ENCODE assay signal across 24 cellular contexts in genomic region chr6:109083657-109084056, GRCh38. TPM values are rescaled to one million over a fixed set of nuclear protein-coding genes. Genes with fewer than 3 reads are reported as not detected.
A peak's percentile ranks its signal among the peaks of the same experiment; 100 is the strongest.
DNase-seq lines count a peak whose midpoint lies in the region; ATAC-seq and TF ChIP-seq lines count a peak whose summit lies in the region.
"Had no signal": no experiment of that assay in that cellular context is flagged by ENCODE, and none has a peak within 500 bp of the region (broad histone marks: within the 10 kb centered on the region; RNA-seq: fewer than 3 reads in every experiment).

No MANE protein-coding gene starts in this region.

- peaks cover 54% of the 10 kb centered on the region for H3K4me1 Mint-ChIP-seq in brain
- H3K4me1 Mint-ChIP-seq in neural progenitor cell: peaks cover 15% of the 10 kb centered on the region
- H3K4me1 Mint-ChIP-seq: activated naive CD4-positive, alpha-beta T cell treated with anti-CD3 and anti-CD28 coated beads, Interleukin-2, amount 10 ng/mL, durations not matched to agents 7 days and 5 days had no signal

- H3K36me3 ChIP-seq in DOHH2 (ENCODE audit: control insufficient read depth, low read length) (no peaks in the 10 kb centered on the region), neural progenitor cell (no peaks in the 10 kb centered on the region)
- H3K36me3 ChIP-seq: brain microvascular endothelial cell, thyroid gland had no signal

- H3K9me3 Mint-ChIP-seq in brain: no peaks in the 10 kb centered on the region
- H3K9me3 Mint-ChIP-seq in neural progenitor cell: no peaks in the 10 kb centered on the region
- H3K9me3 Mint-ChIP-seq: activated naive CD4-positive, alpha-beta T cell treated with anti-CD3 and anti-CD28 coated beads, Interleukin-2, amount 10 ng/mL, durations not matched to agents 7 days and 5 days; activated T-helper 17 cell treated with anti-CD3 and anti-CD28 coated beads, Interleukin-2, amount 50 U/mL, for 72 hours; CD4-positive, alpha-beta T cell; nephron progenitor cell had no signal

- H3K9me3 ChIP-seq in DOHH2 (ENCODE audit: control insufficient read depth, insufficient read depth, low read length) (no peaks in the 10 kb centered on the region), neural progenitor cell (ENCODE audit: low read depth) (no peaks in the 10 kb centered on the region)
- H3K9me3 ChIP-seq: spleen, thyroid gland had no signal

- H3K4me2 ChIP-seq in DOHH2 (ENCODE audit: low read length): 0 out of 2 replicates have a peak overlapping the region, but pooled peaks have one; percentile 6
- no peak overlapping the region for H3K4me2 ChIP-seq in neural progenitor cell

- H3K4me1 ChIP-seq in DOHH2 (ENCODE audit: control insufficient read depth, low read length) (peaks cover 5% of the 10 kb centered on the region), neural progenitor cell (no peaks in the 10 kb centered on the region)

- no peaks in the 10 kb centered on the region for H3K9me2 ChIP-seq in DOHH2 (replicated peaks; ENCODE audit: control insufficient read depth, low read length)

- H3K27me3 Mint-ChIP-seq in brain (no peaks in the 10 kb centered on the region), neural progenitor cell (ENCODE audit: insufficient read depth, low read depth) (no peaks in the 10 kb centered on the region)
- H3K27me3 Mint-ChIP-seq: activated naive CD4-positive, alpha-beta T cell treated with anti-CD3 and anti-CD28 coated beads, Interleukin-2, amount 10 ng/mL, durations not matched to agents 7 days and 5 days; activated T-helper 17 cell treated with anti-CD3 and anti-CD28 coated beads, Interleukin-2, amount 50 U/mL, for 72 hours; CD4-positive, alpha-beta T cell had no signal

- ATAC-seq in HG02798 (IDR thresholded peaks at IDR 0.05; ENCODE audit: poor library complexity, unreplicated experiment) (peak; percentile 62), HG03521 (IDR thresholded peaks at IDR 0.05; ENCODE audit: unreplicated experiment) (no peak), GM21515 (IDR thresholded peaks at IDR 0.05; ENCODE audit: unreplicated experiment) (no peak)
- ATAC-seq: stimulated activated naive CD8-positive, alpha-beta T cell treated with anti-CD3 and anti-CD28 coated beads, Interleukin-15, Interleukin-2, amounts not matched to agents 100 U/mL and 50 U/mL, for 24 hours had no signal

- H4K20me1 ChIP-seq in DOHH2 (ENCODE audit: control insufficient read depth, insufficient read depth, low read depth, low read length) (no peaks in the 10 kb centered on the region), neural progenitor cell (ENCODE audit: low read depth) (no peaks in the 10 kb centered on the region)

- H3K27ac Mint-ChIP-seq in brain: peak overlapping the region in 3 of 5 experiments; percentile 35 to 76 (median 36)
- no peak overlapping the region for H3K27ac Mint-ChIP-seq in neural progenitor cell
- H3K27ac Mint-ChIP-seq: activated naive CD4-positive, alpha-beta T cell treated with anti-CD3 and anti-CD28 coated beads, Interleukin-2, amount 10 ng/mL, durations not matched to agents 7 days and 5 days; activated T-helper 17 cell treated with anti-CD3 and anti-CD28 coated beads, Interleukin-2, amount 50 U/mL, for 72 hours; CD4-positive, alpha-beta T cell; nephron progenitor cell had no signal

- H3F3A ChIP-seq in DOHH2 (ENCODE audit: control insufficient read depth, insufficient read depth) (no peaks in the 10 kb centered on the region), neural progenitor cell (ENCODE audit: low read depth) (no peaks in the 10 kb centered on the region)

- no peak overlapping the region for H3K9ac ChIP-seq in neural progenitor cell
- H3K9ac ChIP-seq: parathyroid adenoma had no signal

- H3K4me3 ChIP-seq in DOHH2 (ENCODE audit: low read length) (no peak overlapping the region), neural progenitor cell (no peak overlapping the region)
- H3K4me3 ChIP-seq: spleen, thyroid gland had no signal

- H3K79me2 ChIP-seq in DOHH2 (ENCODE audit: control insufficient read depth, low read length) (no peaks in the 10 kb centered on the region), neural progenitor cell (ENCODE audit: low read depth) (peaks cover 3% of the 10 kb centered on the region)

- peaks cover 23% of the 10 kb centered on the region for H3K36me3 Mint-ChIP-seq in brain
- H3K36me3 Mint-ChIP-seq in neural progenitor cell: no peaks in the 10 kb centered on the region
- H3K36me3 Mint-ChIP-seq: activated naive CD4-positive, alpha-beta T cell treated with anti-CD3 and anti-CD28 coated beads, Interleukin-2, amount 10 ng/mL, durations not matched to agents 7 days and 5 days had no signal

- no peak overlapping the region for H3K27ac ChIP-seq in DOHH2 (ENCODE audit: low read depth, low read length)
- no peak overlapping the region for H3K27ac ChIP-seq in neural progenitor cell
- H3K27ac ChIP-seq: brain microvascular endothelial cell, parathyroid adenoma, spleen, thyroid gland had no signal

- peak overlapping the region in 2 of 5 experiments; percentile 46 to 69 for H3K4me3 Mint-ChIP-seq in brain
- H3K4me3 Mint-ChIP-seq in neural progenitor cell: no peak overlapping the region
- H3K4me3 Mint-ChIP-seq: activated naive CD4-positive, alpha-beta T cell treated with anti-CD3 and anti-CD28 coated beads, Interleukin-2, amount 10 ng/mL, durations not matched to agents 7 days and 5 days; activated T-helper 17 cell treated with anti-CD3 and anti-CD28 coated beads, Interleukin-2, amount 50 U/mL, for 72 hours; CD4-positive, alpha-beta T cell; nephron progenitor cell had no signal

- no peak overlapping the region for H2AFZ ChIP-seq in neural progenitor cell (replicated peaks)
- H2AFZ ChIP-seq: parathyroid adenoma had no signal

- DNase-seq in myocyte (ENCODE audit: low read depth) (peak; percentile 72), NCI-H2081 treated with DMSO at 0.1 percent for 48 hours (lab: John Stamatoyannopoulos, UW) (no peak), neural progenitor cell (ENCODE audit: low spot score) (no peak)
- DNase-seq: activated CD4-positive, alpha-beta T cell treated with anti-CD3 and anti-CD28 coated beads for 48 hours; activated naive CD4-positive, alpha-beta T cell treated with anti-CD3 and anti-CD28 coated beads, Interleukin-2, amount 10 ng/mL, durations not matched to agents 7 days and 5 days; AML-193; brain microvascular endothelial cell; CD4-positive, alpha-beta T cell; hippocampal formation; NCI-H1092; NCI-H2029; NCI-H526; nephron progenitor cell; spleen; stimulated activated CD4-positive, alpha-beta T cell treated with anti-CD3 and anti-CD28 coated beads, Interleukin-2, amount 100 ng/mL, for 24 hours; stimulated activated naive CD8-positive, alpha-beta T cell treated with anti-CD3 and anti-CD28 coated beads, Interleukin-15, Interleukin-2, amounts not matched to agents 100 U/mL and 50 U/mL, for 24 hours; thyroid gland had no signal

- no peak for TF ChIP-seq CTCF in DOHH2 (IDR thresholded peaks at IDR 0.05; ENCODE audit: low read depth, low read length, poor library complexity, severe bottlenecking)
- no peak for TF ChIP-seq CTCF in brain (conservative IDR thresholded peaks at IDR 0.05)
- TF ChIP-seq CTCF in neural progenitor cell (IDR thresholded peaks at IDR 0.05): no peak

- H3K27me3 ChIP-seq in DOHH2 (ENCODE audit: control insufficient read depth, low read length): no peaks in the 10 kb centered on the region
- no peaks in the 10 kb centered on the region for H3K27me3 ChIP-seq in neural progenitor cell
- H3K27me3 ChIP-seq: brain microvascular endothelial cell, spleen, thyroid gland had no signal

RNA-seq across cellular contexts. Expression of gene SESN1, which starts 11.0 kb away (rescaled TPM):
- 17.2 TPM for polyA plus RNA-seq in brain (ENCODE audit: insufficient read depth, low read depth, low replicate concordance)
- total RNA-seq in myocyte: 48.5 and 50.0 TPM in 2 replicates
- 20.6 TPM for polyA plus RNA-seq in myocyte (2012)
- total RNA-seq in neural progenitor cell (ENCODE audit: low replicate concordance): 31.4 and 40.8 TPM in 2 replicates

RNA-seq across cellular contexts. Expression of gene CEP57L1, which starts 11.7 kb away (rescaled TPM):
- 13.3 TPM for polyA plus RNA-seq in brain (ENCODE audit: insufficient read depth, low read depth, low replicate concordance)
- total RNA-seq in myocyte (20.0 and 25.3 TPM in 2 replicates), neural progenitor cell (ENCODE audit: low replicate concordance) (34.6 and 68.0 TPM in 2 replicates)
- polyA plus RNA-seq in myocyte (2012): 7.1 TPM
